Comparison of ENCODE assay signal across 10 cellular contexts in genomic region chr17:61000911-61001310, GRCh38.
DNase-seq lines count a peak whose midpoint lies in the region; ATAC-seq and TF ChIP-seq lines count a peak whose summit lies in the region.
"Had no signal": no experiment of that assay in that cellular context is flagged by ENCODE, and none has a peak within 500 bp of the region (broad histone marks: within the 10 kb centered on the region; RNA-seq: fewer than 3 reads in every experiment).

No MANE protein-coding gene starts in this region.

- ATAC-seq in WTC11: peak; percentile 39; the same call in 1 of the 2 replicates
- no peak for ATAC-seq in HG03439 (IDR thresholded peaks at IDR 0.05; ENCODE audit: unreplicated experiment)
- ATAC-seq in HG03135 (IDR thresholded peaks at IDR 0.05; ENCODE audit: unreplicated experiment): no peak
- ATAC-seq: heart left ventricle had no signal

- H3K27me3 ChIP-seq in kidney epithelial cell (ENCODE audit: control insufficient read depth, insufficient read depth, low read length): no peaks in the 10 kb centered on the region
- H3K27me3 ChIP-seq: heart left ventricle had no signal

- H3K36me3 Mint-ChIP-seq in WTC11: no peaks in the 10 kb centered on the region
- H3K36me3 Mint-ChIP-seq: activated naive CD8-positive, alpha-beta T cell treated with anti-CD3 and anti-CD28 coated beads for 36 hours had no signal

- CTCF ChIA-PET in WTC11 (lab: Charles Lee): interaction anchor here (0.8 to 1.9 kb wide), 8 partner anchors 29 to 447 kb away, joined by 3 to 11 read pairs (median 3); no protein-coding TSS in a partner anchor

- H3K36me3 ChIP-seq in kidney epithelial cell (ENCODE audit: control insufficient read depth, insufficient read depth, low read length): no peaks in the 10 kb centered on the region
- H3K36me3 ChIP-seq: heart left ventricle had no signal

- H3K27me3 Mint-ChIP-seq in WTC11 (ENCODE audit: low read depth): no peaks in the 10 kb centered on the region
- H3K27me3 Mint-ChIP-seq: activated naive CD8-positive, alpha-beta T cell treated with anti-CD3 and anti-CD28 coated beads for 36 hours had no signal

- H3K27ac Mint-ChIP-seq in WTC11: no peak overlapping the region
- H3K27ac Mint-ChIP-seq: activated naive CD8-positive, alpha-beta T cell treated with anti-CD3 and anti-CD28 coated beads for 36 hours had no signal

- no peaks in the 10 kb centered on the region for H3K9me3 Mint-ChIP-seq in WTC11
- H3K9me3 Mint-ChIP-seq: activated naive CD8-positive, alpha-beta T cell treated with anti-CD3 and anti-CD28 coated beads for 36 hours had no signal

- POLR2A ChIA-PET in WTC11 (lab: Charles Lee): interaction anchor here (0.6 kb wide), 1 partner anchor 863 kb away, joined by 3 read pairs; the partner anchor contains the start of gene BRIP1

- peak; percentile 14 for DNase-seq in AG20443 (ENCODE audit: low spot score)
- peak; percentile 28 for DNase-seq in HT-29 (ENCODE audit: low spot score)
- no peak for DNase-seq in WTC11 (ENCODE audit: low spot score)
- no peak for DNase-seq in kidney epithelial cell (ENCODE audit: low read depth)
- DNase-seq in DMS153 (lab: John Stamatoyannopoulos, UW): no peak
- no peak for DNase-seq in activated gamma-delta T cell (lab: John Stamatoyannopoulos, UW)
- DNase-seq: activated naive CD8-positive, alpha-beta T cell treated with anti-CD3 and anti-CD28 coated beads for 36 hours; heart left ventricle had no signal

- TF ChIP-seq CTCF in WTC11 (IDR thresholded peaks at IDR 0.05) (no peak), kidney epithelial cell (IDR thresholded peaks at IDR 0.05; ENCODE audit: insufficient read depth, low read length, poor library complexity, severe bottlenecking) (peak; percentile 19)

- H3K4me3 Mint-ChIP-seq in WTC11: no peak overlapping the region
- H3K4me3 Mint-ChIP-seq: activated naive CD8-positive, alpha-beta T cell treated with anti-CD3 and anti-CD28 coated beads for 36 hours had no signal

- no peak overlapping the region for H3K4me3 ChIP-seq in kidney epithelial cell (ENCODE audit: low read depth, low read length)
- H3K4me3 ChIP-seq: heart left ventricle had no signal

- H3K4me1 Mint-ChIP-seq in WTC11: peaks cover 18% of the 10 kb centered on the region
- H3K4me1 Mint-ChIP-seq: activated naive CD8-positive, alpha-beta T cell treated with anti-CD3 and anti-CD28 coated beads for 36 hours had no signal

TF ChIP-seq in WTC11, 78 proteins besides CTCF, POLR2A, EP300 and RAD21 (continues in another document):
- TF ChIP-seq, protein P1, sequence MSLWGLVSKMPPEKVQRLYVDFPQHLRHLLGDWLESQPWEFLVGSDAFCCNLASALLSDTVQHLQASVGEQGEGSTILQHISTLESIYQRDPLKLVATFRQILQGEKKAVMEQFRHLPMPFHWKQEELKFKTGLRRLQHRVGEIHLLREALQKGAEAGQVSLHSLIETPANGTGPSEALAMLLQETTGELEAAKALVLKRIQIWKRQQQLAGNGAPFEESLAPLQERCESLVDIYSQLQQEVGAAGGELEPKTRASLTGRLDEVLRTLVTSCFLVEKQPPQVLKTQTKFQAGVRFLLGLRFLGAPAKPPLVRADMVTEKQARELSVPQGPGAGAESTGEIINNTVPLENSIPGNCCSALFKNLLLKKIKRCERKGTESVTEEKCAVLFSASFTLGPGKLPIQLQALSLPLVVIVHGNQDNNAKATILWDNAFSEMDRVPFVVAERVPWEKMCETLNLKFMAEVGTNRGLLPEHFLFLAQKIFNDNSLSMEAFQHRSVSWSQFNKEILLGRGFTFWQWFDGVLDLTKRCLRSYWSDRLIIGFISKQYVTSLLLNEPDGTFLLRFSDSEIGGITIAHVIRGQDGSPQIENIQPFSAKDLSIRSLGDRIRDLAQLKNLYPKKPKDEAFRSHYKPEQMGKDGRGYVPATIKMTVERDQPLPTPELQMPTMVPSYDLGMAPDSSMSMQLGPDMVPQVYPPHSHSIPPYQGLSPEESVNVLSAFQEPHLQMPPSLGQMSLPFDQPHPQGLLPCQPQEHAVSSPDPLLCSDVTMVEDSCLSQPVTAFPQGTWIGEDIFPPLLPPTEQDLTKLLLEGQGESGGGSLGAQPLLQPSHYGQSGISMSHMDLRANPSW (CRISPR knock-in tag; conservative IDR thresholded peaks at IDR 0.05; ENCODE audit: low read depth): no peak
- TF ChIP-seq FOXJ3 (CRISPR knock-in tag; IDR thresholded peaks at IDR 0.05; ENCODE audit: borderline replicate concordance) (no peak), RORB (CRISPR knock-in tag; IDR thresholded peaks at IDR 0.05) (no peak), ZNF671 (CRISPR knock-in tag; IDR thresholded peaks at IDR 0.05) (no peak), NFYB (CRISPR knock-in tag; conservative IDR thresholded peaks at IDR 0.05; ENCODE audit: low read depth) (no peak), GTF2I (CRISPR knock-in tag; conservative IDR thresholded peaks at IDR 0.05) (no peak), CREM (CRISPR knock-in tag; IDR thresholded peaks at IDR 0.05) (no peak), SP1 (CRISPR knock-in tag; conservative IDR thresholded peaks at IDR 0.05) (no peak), USF1 (CRISPR knock-in tag; IDR thresholded peaks at IDR 0.05) (no peak), ZMAT4 (CRISPR knock-in tag; IDR thresholded peaks at IDR 0.05) (no peak), ZNF317 (CRISPR knock-in tag; IDR thresholded peaks at IDR 0.05; ENCODE audit: borderline replicate concordance, low read depth) (no peak), IRF2 (CRISPR knock-in tag; IDR thresholded peaks at IDR 0.05; ENCODE audit: borderline replicate concordance, low read depth) (no peak), ZNF532 (CRISPR knock-in tag; IDR thresholded peaks at IDR 0.05; ENCODE audit: borderline replicate concordance) (no peak), MYBL2 (CRISPR knock-in tag; IDR thresholded peaks at IDR 0.05) (no peak), JAZF1 (CRISPR knock-in tag; IDR thresholded peaks at IDR 0.05) (no peak)
- TF ChIP-seq, protein P2, sequence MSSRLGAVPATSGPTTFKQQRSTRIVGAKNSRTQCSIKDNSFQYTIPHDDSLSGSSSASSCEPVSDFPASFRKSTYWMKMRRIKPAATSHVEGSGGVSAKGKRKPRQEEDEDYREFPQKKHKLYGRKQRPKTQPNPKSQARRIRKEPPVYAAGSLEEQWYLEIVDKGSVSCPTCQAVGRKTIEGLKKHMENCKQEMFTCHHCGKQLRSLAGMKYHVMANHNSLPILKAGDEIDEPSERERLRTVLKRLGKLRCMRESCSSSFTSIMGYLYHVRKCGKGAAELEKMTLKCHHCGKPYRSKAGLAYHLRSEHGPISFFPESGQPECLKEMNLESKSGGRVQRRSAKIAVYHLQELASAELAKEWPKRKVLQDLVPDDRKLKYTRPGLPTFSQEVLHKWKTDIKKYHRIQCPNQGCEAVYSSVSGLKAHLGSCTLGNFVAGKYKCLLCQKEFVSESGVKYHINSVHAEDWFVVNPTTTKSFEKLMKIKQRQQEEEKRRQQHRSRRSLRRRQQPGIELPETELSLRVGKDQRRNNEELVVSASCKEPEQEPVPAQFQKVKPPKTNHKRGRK (CRISPR knock-in tag; IDR thresholded peaks at IDR 0.05; ENCODE audit: borderline replicate concordance): no peak
- TF ChIP-seq, protein P3, sequence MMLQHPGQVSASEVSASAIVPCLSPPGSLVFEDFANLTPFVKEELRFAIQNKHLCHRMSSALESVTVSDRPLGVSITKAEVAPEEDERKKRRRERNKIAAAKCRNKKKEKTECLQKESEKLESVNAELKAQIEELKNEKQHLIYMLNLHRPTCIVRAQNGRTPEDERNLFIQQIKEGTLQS (CRISPR knock-in tag; conservative IDR thresholded peaks at IDR 0.05): no peak

Comparison
In these comparisons a context has a peak if more than half of its experiments do, and no peak if none do; other contexts are left out.
1. DNase-seq: peak in AG20443 (single experiment) and HT-29 (single experiment); none in WTC11 (single experiment), kidney epithelial cell (single experiment), DMS153 (single experiment) and activated gamma-delta T cell (single experiment).